In the genomic region with DNA sequence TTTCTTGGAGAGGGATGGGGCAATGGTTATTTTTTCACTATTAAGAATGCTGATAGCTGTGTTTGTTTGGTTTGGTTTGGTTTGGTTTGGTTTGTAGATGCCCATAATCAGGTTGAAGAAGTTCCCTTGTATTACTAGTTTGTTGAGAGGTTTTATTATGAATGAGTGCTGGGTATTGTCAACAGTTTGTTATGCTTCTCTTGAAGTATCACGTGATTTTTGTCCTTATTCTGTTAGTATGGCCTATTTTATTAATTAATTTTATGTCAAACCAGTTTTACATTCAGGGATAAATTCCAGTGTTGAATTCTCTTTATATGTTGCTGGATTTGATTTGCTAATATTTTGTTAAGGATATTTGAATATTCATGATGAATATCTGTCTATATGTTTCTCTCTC, we compare ENCODE assay signal across 36 cellular contexts.
"Had no signal": no experiment of that assay in that cellular context is flagged by ENCODE, and none has a peak within 500 bp of the region (broad histone marks: within the 10 kb centered on the region; RNA-seq: fewer than 3 reads in every experiment).

No MANE protein-coding gene starts in this region.

- H3K27me3 ChIP-seq: MG63 had no signal

- H3K4me3 ChIP-seq: MG63 had no signal

- H3K9me3 ChIP-seq: MG63 had no signal

- DNase-seq: Karpas-422, Kasumi-1, MG63, MM.1S, MV-4-11, NCI-H1048, NCI-H1092, NCI-H1092 treated with DMSO at 0.1 percent for 48 hours, NCI-H1105, NCI-H1105 treated with DMSO at 0.1 percent for 48 hours, NCI-H1417, NCI-H1417 treated with DMSO at 0.1 percent for 48 hours, NCI-H1436, NCI-H1436 treated with DMSO at 0.1 percent for 48 hours, NCI-H146, NCI-H1694, NCI-H1694 treated with DMSO at 0.1 percent for 48 hours, NCI-H187, NCI-H187 treated with DMSO at 0.1 percent for 48 hours, NCI-H1930, NCI-H2029, NCI-H2029 treated with DMSO at 0.1 percent for 48 hours, NCI-H2081, NCI-H2081 treated with DMSO at 0.1 percent for 48 hours, NCI-H2107, NCI-H2171, NCI-H2171 treated with DMSO at 0.1 percent for 48 hours, NCI-H2227 treated with DMSO at 0.1 percent for 48 hours, NCI-H226, NCI-H345, NCI-H446, NCI-H446 treated with DMSO at 0.1 percent for 48 hours, NCI-H510A, NCI-H510A treated with DMSO at 0.1 percent for 48 hours, NCI-H524, NCI-H524 treated with DMSO at 0.1 percent for 48 hours had no signal

- H3K36me3 ChIP-seq: MG63 had no signal
